In the genomic region with DNA sequence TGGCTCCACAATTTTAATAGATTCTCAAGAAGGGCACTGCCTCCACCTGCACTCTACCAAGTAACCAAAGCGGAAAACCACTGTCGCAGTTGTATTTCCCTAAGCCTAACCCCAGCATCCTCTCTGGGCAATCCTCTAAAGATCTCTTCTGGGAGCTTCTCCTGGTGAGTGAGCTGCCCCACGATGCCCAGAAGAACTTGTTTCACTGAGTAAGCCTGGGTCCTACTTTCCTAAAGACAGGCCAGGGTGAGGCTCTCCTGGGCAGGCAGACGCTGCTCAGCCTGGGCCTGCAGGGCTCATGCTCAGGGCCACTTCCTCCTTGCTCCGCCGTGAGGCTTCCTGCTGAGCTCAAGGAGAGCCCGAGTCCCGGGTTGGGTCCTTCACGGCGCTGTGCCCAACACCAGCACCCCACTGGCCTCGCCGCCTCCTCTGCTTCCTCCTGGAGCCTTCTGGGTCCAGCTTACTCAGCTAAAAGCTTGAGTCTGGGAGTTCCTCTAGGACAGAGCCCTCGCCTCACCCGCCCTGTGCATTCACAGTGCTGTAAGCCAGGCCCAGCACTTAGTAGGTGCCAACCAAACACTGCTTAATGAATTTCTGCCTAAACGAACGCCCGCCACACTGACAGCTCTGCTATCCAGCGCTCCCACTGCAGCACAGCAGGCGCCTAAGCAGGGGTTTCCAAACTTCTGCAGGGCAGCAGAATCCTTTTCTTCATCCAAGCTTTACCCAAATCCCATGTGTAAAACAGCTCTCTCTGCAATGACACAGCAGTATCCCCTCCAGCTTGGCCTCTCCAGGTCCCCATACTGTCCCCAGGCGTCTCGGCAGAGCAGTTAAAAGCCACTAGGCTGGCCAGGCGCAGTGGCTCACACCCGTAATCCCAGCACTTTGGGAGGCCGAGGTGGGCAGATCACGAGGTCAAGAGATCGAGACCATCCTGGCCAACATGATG, we compare ENCODE assay signal across 8 cellular contexts. TPM values are rescaled to one million over a fixed set of nuclear protein-coding genes. Genes with fewer than 3 reads are reported as not detected.
A peak's percentile ranks its signal among the peaks of the same experiment; 100 is the strongest.
DNase-seq lines count a peak whose midpoint lies in the region; ATAC-seq lines count a peak whose summit lies in the region.

No MANE protein-coding gene starts in this region.

- peak overlapping the region; percentile 57 for H3K4me3 Mint-ChIP-seq in activated CD4-positive, alpha-beta T cell treated with anti-CD3 and anti-CD28 coated beads for 36 hours

- H3K27me3 Mint-ChIP-seq in activated CD4-positive, alpha-beta T cell treated with anti-CD3 and anti-CD28 coated beads for 36 hours, result no peaks in the 10 kb centered on the region

- DNase-seq in activated T-cell treated with anti-CD3 and anti-CD28 coated beads for 1 hour (ENCODE audit: low read depth) (peak; percentile 19), activated T-cell treated with anti-CD3 and anti-CD28 coated beads for 4 hours (no peak), head of caudate nucleus (peak in 38 of 42 donors; percentile 24 to 76 (median 56)), cortex of kidney (lab: John Stamatoyannopoulos, UW) (no peak)
- DNase-seq in activated CD4-positive, alpha-beta T cell treated with anti-CD3 and anti-CD28 coated beads for 36 hours, result peak; percentile 69
- DNase-seq in stimulated activated CD4-positive, alpha-beta T cell treated with anti-CD3 and anti-CD28 coated beads, Interleukin-15, amount 100 ng/mL, for 24 hours, result peak; percentile 63

- peak; percentile 63 for ATAC-seq in HG03439 (IDR thresholded peaks at IDR 0.05; ENCODE audit: unreplicated experiment)
- ATAC-seq in activated CD4-positive, alpha-beta T cell treated with anti-CD3 and anti-CD28 coated beads for 36 hours, result peak; percentile 91
- ATAC-seq in GM19328 (IDR thresholded peaks at IDR 0.05; ENCODE audit: unreplicated experiment), result no peak

- H3K27ac Mint-ChIP-seq in activated CD4-positive, alpha-beta T cell treated with anti-CD3 and anti-CD28 coated beads for 36 hours, result peak overlapping the region; percentile 82

- intact Hi-C loops in activated CD4-positive, alpha-beta T cell treated with anti-CD3 and anti-CD28 coated beads for 36 hours (cut with DNase I, micrococcal nuclease), result no loop called here
- intact Hi-C loops in head of caudate nucleus (cut with DNase I), result loop anchor here (10.0 kb wide), 1 partner anchor 84 kb away; a partner anchor contains a TSS

- peaks cover 37% of the 10 kb centered on the region for H3K36me3 Mint-ChIP-seq in activated CD4-positive, alpha-beta T cell treated with anti-CD3 and anti-CD28 coated beads for 36 hours (ENCODE audit: low read depth)

- H3K9me3 Mint-ChIP-seq in activated CD4-positive, alpha-beta T cell treated with anti-CD3 and anti-CD28 coated beads for 36 hours (ENCODE audit: low read depth), result no peaks in the 10 kb centered on the region

- CTCF ChIA-PET in activated CD4-positive, alpha-beta T cell treated with anti-CD3 and anti-CD28 coated beads for 36 hours (lab: Charles Lee), result interaction anchor here (0.6 to 1.4 kb wide), 2 partner anchors 9 to 61 kb away, joined by 3 to 7 read pairs; no protein-coding TSS in a partner anchor

- peaks cover 59% of the 10 kb centered on the region for H3K4me1 Mint-ChIP-seq in activated CD4-positive, alpha-beta T cell treated with anti-CD3 and anti-CD28 coated beads for 36 hours

- POLR2A ChIA-PET in activated CD4-positive, alpha-beta T cell treated with anti-CD3 and anti-CD28 coated beads for 36 hours (lab: Charles Lee), result no interaction called here

RNA-seq across cellular contexts. Expression of a gene that starts 5.7 kb away (rescaled TPM):
- 10 to 100 TPM; 58.4 to 63.2 TPM for total RNA-seq in activated CD4-positive, alpha-beta T cell treated with anti-CD3 and anti-CD28 coated beads for 36 hours

Comparison
In these comparisons a context has a peak if more than half of its experiments do, and no peak if none do; other contexts are left out.
1. DNase-seq: peak in activated T-cell treated with anti-CD3 and anti-CD28 coated beads for 1 hour (single experiment), activated CD4-positive, alpha-beta T cell treated with anti-CD3 and anti-CD28 coated beads for 36 hours (single experiment), head of caudate nucleus (38 of 42) and stimulated activated CD4-positive, alpha-beta T cell treated with anti-CD3 and anti-CD28 coated beads, Interleukin-15, amount 100 ng/mL, for 24 hours (single experiment); none in activated T-cell treated with anti-CD3 and anti-CD28 coated beads for 4 hours (single experiment) and cortex of kidney (single experiment).